8 cellular contexts compared by ENCODE assay signal in genomic region chr1:227316941-227317540, GRCh38. TPM values are rescaled to one million over a fixed set of nuclear protein-coding genes. Genes with fewer than 3 reads are reported as not detected.
DNase-seq lines count a peak whose midpoint lies in the region; ATAC-seq, FAIRE-seq and TF ChIP-seq lines count a peak whose summit lies in the region.

No MANE protein-coding gene starts in this region.

- DNase-seq in Ammon's horn (ENCODE audit: low spot score): peak; percentile 18
- DNase-seq in HK-2 (ENCODE audit: unreplicated experiment): peak; percentile 8
- DNase-seq in amniotic epithelial cell (ENCODE audit: low read depth): peak; percentile 39
- DNase-seq in keratinocyte (ENCODE audit: low read depth, low spot score): no peak
- no peak for DNase-seq in stomach
- DNase-seq in stimulated activated CD4-positive, alpha-beta T cell treated with anti-CD3 and anti-CD28 coated beads, Interleukin-4, amount 100 ng/mL, for 1 hour: no peak
- no peak for DNase-seq in GOT3 (lab: John Stamatoyannopoulos, UW)

- H2AFZ ChIP-seq in keratinocyte (ENCODE audit: control insufficient read depth, low read length): no peak overlapping the region

- TF ChIP-seq POLR2A in stomach (IDR thresholded peaks at IDR 0.05): no peak

- peaks cover 13% of the 10 kb centered on the region for H3K4me1 ChIP-seq in keratinocyte (ENCODE audit: control insufficient read depth, extremely low read depth, insufficient read depth, low read length)
- H3K4me1 ChIP-seq in stomach: peaks cover 17 to 46% (median 30%) of the 10 kb centered on the region in 4 donors

- no peaks in the 10 kb centered on the region for H3K36me3 ChIP-seq in keratinocyte (ENCODE audit: control insufficient read depth in 2 of 2, extremely low read depth in 1 of 2, insufficient read depth in 2 of 2, low read length in 2 of 2)
- no peaks in the 10 kb centered on the region for H3K36me3 ChIP-seq in stomach

- no peaks in the 10 kb centered on the region for H3K9me1 ChIP-seq in keratinocyte (ENCODE audit: control insufficient read depth, extremely low read depth, insufficient read depth, low read length)

- no peak for TF ChIP-seq EP300 in stomach (IDR thresholded peaks at IDR 0.05)

- H3K4me3 ChIP-seq in keratinocyte (ENCODE audit: control insufficient read depth in 2 of 3, extremely low read depth in 1 of 3, insufficient read depth in 2 of 3, low read depth in 1 of 3, low read length in 3 of 3): peak overlapping the region; percentile 65 to 94 (median 84)
- peak overlapping the region; percentile 75 to 87 (median 82) for H3K4me3 ChIP-seq in stomach

- no peak for FAIRE-seq in keratinocyte (lab: Jason Lieb, UNC)

- H3K9ac ChIP-seq in keratinocyte (ENCODE audit: control insufficient read depth, extremely low read depth, insufficient read depth, low read length): peak overlapping the region; percentile 88

- WGBS in stomach, 5 donors: 6 to 15% (median 7%) methylated on average over 8 of the region's 8 CpGs

- peaks cover 51% of the 10 kb centered on the region for H3K79me2 ChIP-seq in keratinocyte (ENCODE audit: control insufficient read depth, insufficient read depth, low read length)

- TF ChIP-seq CTCF in keratinocyte (optimal IDR thresholded peaks at IDR 0.05 in 1 of 3, IDR thresholded peaks at IDR 0.05 in 1 of 3, conservative IDR thresholded peaks at IDR 0.05 in 1 of 3; ENCODE audit: extremely low read depth in 1 of 3, insufficient read depth in 2 of 3, low read length in 3 of 3) (no peak), stomach (IDR thresholded peaks at IDR 0.05) (no peak)

- peak overlapping the region; percentile 94 for H3K4me2 ChIP-seq in keratinocyte (ENCODE audit: control insufficient read depth, extremely low read depth, insufficient read depth, low read depth, low read length)

- H3K9me3 ChIP-seq in keratinocyte (ENCODE audit: control insufficient read depth, low read depth, low read length) (no peaks in the 10 kb centered on the region), stomach (no peaks in the 10 kb centered on the region)

- intact Hi-C loops in stomach (cut with DNase I; ENCODE audit: low total_unique reads): no loop called here

- no peaks in the 10 kb centered on the region for H4K20me1 ChIP-seq in keratinocyte (ENCODE audit: control insufficient read depth, extremely low read depth, insufficient read depth, low read length)

- ATAC-seq in HG03469 (IDR thresholded peaks at IDR 0.05; ENCODE audit: unreplicated experiment): no peak

- dilution Hi-C loops in keratinocyte (cut with MboI; ENCODE audit: extremely low pct_ligation_motif_present, low sequenced_read_pairs): no loop called here

- no peaks in the 10 kb centered on the region for H3K27me3 ChIP-seq in keratinocyte (ENCODE audit: control insufficient read depth, extremely low read depth, insufficient read depth, low read length)
- peaks cover 0 to 14% (median 0%) of the 10 kb centered on the region in 3 donors for H3K27me3 ChIP-seq in stomach

- H3K27ac ChIP-seq in keratinocyte (ENCODE audit: control insufficient read depth, insufficient read depth, low read length) (peak overlapping the region; percentile 86), stomach (peak overlapping the region; percentile 69 to 98 (median 96))

RNA-seq across cellular contexts. Expression of gene CDC42BPA, which starts 1.3 kb away (rescaled TPM):
- polyA plus RNA-seq in keratinocyte (7.0 to 9.2 TPM (median 8.6 TPM) in 3 replicates), stomach (10 to 100 TPM in 1 of 3 donors, 1 to 10 TPM in 2; 6.2 to 11.6 (median 9.4) TPM)
- polyA plus RNA-seq in keratinocyte (2011; ENCODE audit: low read depth): 13.1 TPM
- 6.9 and 9.2 TPM in 2 replicates for polyA plus RNA-seq in keratinocyte (2011; cell fraction: cytosol; rRNA removed)
- 15.1 and 15.3 TPM in 2 replicates for polyA plus RNA-seq in keratinocyte (2011; cell fraction: nucleus; rRNA removed)
- polyA plus RNA-seq in keratinocyte (2012; ENCODE audit: low replicate concordance): 7.2 and 10.1 TPM in 2 replicates
- polyA minus RNA-seq in keratinocyte: 10.8 to 32.3 TPM (median 15.3 TPM) in 3 replicates
- 14.0 TPM for polyA minus RNA-seq in keratinocyte (2011; cell fraction: cytosol; rRNA and poly(A)+ RNA removed)
- 29.4 and 66.9 TPM in 2 replicates for polyA minus RNA-seq in keratinocyte (2011; cell fraction: nucleus; rRNA and poly(A)+ RNA removed)
- total RNA-seq in stomach: 100 to 1,000 TPM in 2 of 5 donors, 10 to 100 TPM in 3; 57.1 to 198 (median 89.2) TPM

Comparison
In these comparisons a context has a peak if more than half of its experiments do, and no peak if none do; other contexts are left out.
1. DNase-seq: peak in Ammon's horn (single experiment), HK-2 (single experiment) and amniotic epithelial cell (single experiment); none in keratinocyte (single experiment), stomach (single experiment), stimulated activated CD4-positive, alpha-beta T cell treated with anti-CD3 and anti-CD28 coated beads, Interleukin-4, amount 100 ng/mL, for 1 hour (single experiment) and GOT3 (single experiment).